Comparison of ENCODE assay signal across 13 cellular contexts in genomic region chr6:52330470-52330869, GRCh38. TPM values are rescaled to one million over a fixed set of nuclear protein-coding genes. Genes with fewer than 3 reads are reported as not detected.
DNase-seq lines count a peak whose midpoint lies in the region; ATAC-seq and TF ChIP-seq lines count a peak whose summit lies in the region.
"Had no signal": no experiment of that assay in that cellular context is flagged by ENCODE, and none has a peak within 500 bp of the region (broad histone marks: within the 10 kb centered on the region; RNA-seq: fewer than 3 reads in every experiment).

No MANE protein-coding gene starts in this region.

- H3K27ac ChIP-seq in heart right ventricle: no peak overlapping the region
- no peak overlapping the region for H3K27ac ChIP-seq in left ventricle myocardium inferior (replicated peaks)
- no peak overlapping the region for H3K27ac ChIP-seq in PC-3 (ENCODE audit: low read length)
- no peak overlapping the region for H3K27ac ChIP-seq in right cardiac atrium (ENCODE audit: low read length)
- H3K27ac ChIP-seq: suprapubic skin had no signal

- no peak overlapping the region for H3K4me3 ChIP-seq in heart right ventricle
- H3K4me3 ChIP-seq in left ventricle myocardium inferior: no peak overlapping the region
- H3K4me3 ChIP-seq in PC-3 (ENCODE audit: low read length): no peak overlapping the region
- no peak overlapping the region for H3K4me3 ChIP-seq in right cardiac atrium (ENCODE audit: low read length)
- H3K4me3 ChIP-seq: suprapubic skin had no signal

- H3K9me3 Mint-ChIP-seq in type B pancreatic cell: peaks cover 5% of the 10 kb centered on the region
- H3K9me3 Mint-ChIP-seq: activated T-helper 2 cell treated with anti-CD3 and anti-CD28 coated beads, Interferon-gamma antibody, Interleukin-2, Interleukin-4, amounts not matched to agents 10 μg/mL and 5 μg/mL and 100 μg/mL, durations not matched to agents 14 hours and 24 hours and 36 hours had no signal

- TF ChIP-seq CTCF in heart right ventricle (IDR thresholded peaks at IDR 0.05): no peak
- TF ChIP-seq CTCF in left ventricle myocardium inferior (IDR thresholded peaks at IDR 0.05; ENCODE audit: borderline replicate concordance): no peak
- no peak for TF ChIP-seq CTCF in PC-3 (conservative IDR thresholded peaks at IDR 0.05; ENCODE audit: low read depth, low read length)
- no peak for TF ChIP-seq CTCF in type B pancreatic cell (conservative IDR thresholded peaks at IDR 0.05)

- no peaks in the 10 kb centered on the region for H3K27me3 ChIP-seq in heart right ventricle
- no peaks in the 10 kb centered on the region for H3K27me3 ChIP-seq in left ventricle myocardium inferior (ENCODE audit: low read depth)
- no peaks in the 10 kb centered on the region for H3K27me3 ChIP-seq in PC-3 (ENCODE audit: low read length)
- H3K27me3 ChIP-seq in right cardiac atrium (ENCODE audit: control insufficient read depth, insufficient read depth): no peaks in the 10 kb centered on the region
- H3K27me3 ChIP-seq: suprapubic skin had no signal

- peak in 5 of 8 donors; percentile 46 to 65 (median 52) for ATAC-seq in heart right ventricle
- ATAC-seq in PC-3: no peak
- ATAC-seq in right cardiac atrium: peak; percentile 44 to 72
- no peak for ATAC-seq in HG03457 (IDR thresholded peaks at IDR 0.05; ENCODE audit: unreplicated experiment)
- no peak for ATAC-seq in GM21367 (IDR thresholded peaks at IDR 0.05; ENCODE audit: unreplicated experiment)

- DNase-seq in heart right ventricle (no peak), left ventricle myocardium inferior (no peak), PC-3 (no peak), right cardiac atrium (no peak), type B pancreatic cell (ENCODE audit: extremely low spot score, unreplicated experiment) (no peak)
- DNase-seq in stimulated activated CD4-positive, alpha-beta T cell treated with anti-CD3 and anti-CD28 coated beads, Interleukin-12 subunit alpha, Interleukin-12 subunit beta, amount 100 ng/mL, for 4 hours: no peak
- DNase-seq: amygdala, DMS 273 treated with DMSO at 0.1 percent for 48 hours, T-helper 2 cell had no signal

- H3K36me3 ChIP-seq in heart right ventricle (no peaks in the 10 kb centered on the region), left ventricle myocardium inferior (no peaks in the 10 kb centered on the region), PC-3 (ENCODE audit: low read depth, low read length) (no peaks in the 10 kb centered on the region)
- H3K36me3 ChIP-seq: suprapubic skin had no signal

- CTCF ChIA-PET in PC-3 (lab: Charles Lee): no interaction called here

- H3F3A ChIP-seq in PC-3 (ENCODE audit: low read length, unreplicated experiment): no peaks in the 10 kb centered on the region

- POLR2A ChIA-PET in PC-3 (lab: Charles Lee; ENCODE audit: unreplicated experiment): no interaction called here

- H3K9me3 ChIP-seq in heart right ventricle (no peaks in the 10 kb centered on the region), left ventricle myocardium inferior (replicated peaks) (no peaks in the 10 kb centered on the region), PC-3 (ENCODE audit: low read length) (no peaks in the 10 kb centered on the region), right cardiac atrium (ENCODE audit: control insufficient read depth, low read length) (no peaks in the 10 kb centered on the region)
- H3K9me3 ChIP-seq: suprapubic skin had no signal

- 31 to 34% methylated on average over 2 of the region's 2 CpGs for WGBS in heart right ventricle, 2 donors
- 42% methylated on average over 2 of the region's 2 CpGs for WGBS in right cardiac atrium

- peak overlapping the region; percentile 90 for H3K27ac Mint-ChIP-seq in type B pancreatic cell
- H3K27ac Mint-ChIP-seq: activated T-helper 2 cell treated with anti-CD3 and anti-CD28 coated beads, Interferon-gamma antibody, Interleukin-2, Interleukin-4, amounts not matched to agents 10 μg/mL and 5 μg/mL and 100 μg/mL, durations not matched to agents 14 hours and 24 hours and 36 hours had no signal

- 0 out of 2 replicates have a peak overlapping the region, but pooled peaks have one; percentile 9 for H2AFZ ChIP-seq in PC-3 (ENCODE audit: low read length)

- no peaks in the 10 kb centered on the region for H4K20me1 ChIP-seq in PC-3 (ENCODE audit: low read length)

- peaks cover 47% of the 10 kb centered on the region for H3K4me1 Mint-ChIP-seq in type B pancreatic cell (ENCODE audit: unreplicated experiment)

- no peak overlapping the region for H3K4me2 ChIP-seq in PC-3 (ENCODE audit: low read length)

- no TSS peak for BruUV-seq in PC-3 (replicated peaks; lab: Mats Ljungman, UMichigan)

- H3K79me2 ChIP-seq in PC-3 (ENCODE audit: low read length): no peaks in the 10 kb centered on the region

- H3K36me3 Mint-ChIP-seq in type B pancreatic cell: no peaks in the 10 kb centered on the region

- H3K9ac ChIP-seq in PC-3 (ENCODE audit: low read length): no peak overlapping the region

- intact Hi-C loops in heart right ventricle (cut with DNase I) (no loop called here), left ventricle myocardium inferior (cut with micrococcal nuclease) (no loop called here), PC-3 (cut with micrococcal nuclease) (no loop called here), right cardiac atrium (cut with DNase I) (no loop called here)

- no peaks in the 10 kb centered on the region for H3K9me2 ChIP-seq in PC-3 (replicated peaks; ENCODE audit: low read length)

- H3K4me1 ChIP-seq in heart right ventricle (peaks cover 0 to 15% (median 0%) of the 10 kb centered on the region in 9 donors), left ventricle myocardium inferior (no peaks in the 10 kb centered on the region), PC-3 (ENCODE audit: insufficient read depth, low read length) (peaks cover 27% of the 10 kb centered on the region), right cardiac atrium (ENCODE audit: control insufficient read depth, insufficient read depth, low read length) (peaks cover 2% of the 10 kb centered on the region)
- H3K4me1 ChIP-seq: suprapubic skin had no signal

- H3K4me3 Mint-ChIP-seq in type B pancreatic cell: peak overlapping the region; percentile 58

- peaks cover 4% of the 10 kb centered on the region for H3K27me3 Mint-ChIP-seq in type B pancreatic cell

RNA-seq across cellular contexts. Expression of gene PAQR8, which starts 31.5 kb away (rescaled TPM):
- total RNA-seq in heart right ventricle (1 to 10 TPM; 1.5 to 6.3 (median 3.0) TPM), left ventricle myocardium inferior (2.0 TPM), PC-3 (2014; rRNA removed) (0.44 and 0.46 TPM in 2 replicates), right cardiac atrium (1 to 10 TPM; 4.5 to 6.2 (median 5.4) TPM), type B pancreatic cell (ENCODE audit: low replicate concordance) (17.6 and 21.2 TPM in 2 replicates)
- polyA plus RNA-seq in heart right ventricle (1 to 10 TPM; 1.0 to 2.4 TPM), right cardiac atrium (3.0 TPM)

RNA-seq across cellular contexts. Expression of gene MCM3, which starts 45.9 kb away (rescaled TPM):
- 10 to 100 TPM; 18.0 to 28.5 (median 25.9) TPM for total RNA-seq in heart right ventricle
- 10 to 100 TPM in 1 of 2 donors, 1 to 10 TPM in 1; 9.7 to 29.7 TPM for polyA plus RNA-seq in heart right ventricle
- total RNA-seq in left ventricle myocardium inferior: 20.1 TPM
- 201 and 203 TPM in 2 replicates for total RNA-seq in PC-3 (2014; rRNA removed)
- 10 to 100 TPM; 22.4 to 31.4 (median 25.6) TPM for total RNA-seq in right cardiac atrium
- 17.7 TPM for polyA plus RNA-seq in right cardiac atrium
- total RNA-seq in type B pancreatic cell (ENCODE audit: low replicate concordance): 68.2 and 122 TPM in 2 replicates

Comparison
In these comparisons a context has a peak if more than half of its experiments do, and no peak if none do; other contexts are left out.
1. ATAC-seq: peak in heart right ventricle (5 of 8) and right cardiac atrium (2 of 2); none in PC-3 (single experiment), HG03457 (single experiment) and GM21367 (single experiment).